8 cellular contexts compared by ENCODE assay signal in the genomic region with DNA sequence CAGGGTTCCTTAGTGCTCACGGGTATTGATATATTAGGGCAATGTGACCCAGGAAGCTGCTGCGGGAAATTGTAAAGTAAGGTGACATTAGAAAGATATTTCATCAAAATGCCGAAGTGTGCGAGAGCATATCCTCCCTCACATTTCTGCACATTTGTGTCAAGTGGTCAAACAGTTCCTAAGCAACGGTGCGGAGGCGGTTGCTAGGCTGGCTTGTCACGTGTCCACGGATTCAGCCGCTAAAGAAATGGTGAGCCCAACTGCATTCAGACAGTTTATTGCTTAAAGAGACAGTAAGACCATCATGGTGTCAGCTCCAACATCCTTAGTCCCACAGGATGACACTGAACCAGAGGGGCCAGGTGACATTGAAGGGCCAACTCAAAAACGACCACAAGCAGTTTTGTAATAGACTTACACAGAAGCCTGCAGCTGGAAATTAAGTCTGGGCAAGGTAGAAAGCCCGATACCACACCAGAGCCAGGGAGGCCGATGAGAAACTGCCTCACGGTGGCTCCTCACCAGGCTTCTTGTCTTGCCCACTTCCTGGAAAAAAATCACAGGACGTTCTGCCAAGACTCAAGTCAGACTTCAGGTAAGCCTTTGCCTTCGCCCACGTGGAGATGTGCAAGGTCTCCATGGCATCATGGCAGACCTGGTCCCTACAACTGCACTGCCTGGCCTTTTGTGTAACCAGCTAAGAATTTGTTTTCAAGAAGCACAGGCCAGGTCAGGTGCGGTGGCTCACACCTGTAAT. TPM values are rescaled to one million over a fixed set of nuclear protein-coding genes. Genes with fewer than 3 reads are reported as not detected.
A peak's percentile ranks its signal among the peaks of the same experiment; 100 is the strongest.
DNase-seq lines count a peak whose midpoint lies in the region; ATAC-seq, FAIRE-seq and TF ChIP-seq lines count a peak whose summit lies in the region.

No MANE protein-coding gene starts in this region.

- intact Hi-C loops in mammary epithelial cell (cut with micrococcal nuclease): no loop called here
- intact Hi-C loops in MCF 10A (cut with micrococcal nuclease): no loop called here

- H3K27me3 Mint-ChIP-seq in MCF 10A (ENCODE audit: insufficient read depth, unreplicated experiment) (peaks cover 28% of the 10 kb centered on the region), type B pancreatic cell (no peaks in the 10 kb centered on the region)

- TF ChIP-seq CTCF in mammary epithelial cell (conservative IDR thresholded peaks at IDR 0.05 in 1 of 2, IDR thresholded peaks at IDR 0.05 in 1 of 2; ENCODE audit: extremely low read depth in 1 of 2, insufficient read depth in 1 of 2, low read depth in 1 of 2, low read length in 2 of 2): no peak
- no peak for TF ChIP-seq CTCF in MCF 10A (IDR thresholded peaks at IDR 0.05; ENCODE audit: unreplicated experiment)
- no peak for TF ChIP-seq CTCF in fibroblast of villous mesenchyme (IDR thresholded peaks at IDR 0.05; ENCODE audit: insufficient read depth, low read depth, low read length)
- TF ChIP-seq CTCF in type B pancreatic cell (conservative IDR thresholded peaks at IDR 0.05): no peak
- no peak for TF ChIP-seq CTCF in D721Med (IDR thresholded peaks at IDR 0.05; ENCODE audit: insufficient read depth, missing control alignments)

- H3K9me3 Mint-ChIP-seq in MCF 10A (ENCODE audit: unreplicated experiment): no peaks in the 10 kb centered on the region
- H3K9me3 Mint-ChIP-seq in type B pancreatic cell: no peaks in the 10 kb centered on the region

- in situ Hi-C loops in mammary epithelial cell (cut with MboI; ENCODE audit: low sequenced_read_pairs in 2 of 2): no loop called here

- peak; percentile 47 for DNase-seq in mammary epithelial cell
- no peak for DNase-seq in MCF 10A (ENCODE audit: unreplicated experiment)
- peak; percentile 15 for DNase-seq in NCI-H748 treated with DMSO at 0.1 percent for 48 hours (lab: John Stamatoyannopoulos, UW)
- DNase-seq in fibroblast of villous mesenchyme (ENCODE audit: low read depth): peak; percentile 47
- DNase-seq in type B pancreatic cell (ENCODE audit: extremely low spot score, unreplicated experiment): no peak
- DNase-seq in D341Med (ENCODE audit: low spot score): no peak
- no peak for DNase-seq in D721Med (ENCODE audit: insufficient read length, low spot score)

- peak overlapping the region; percentile 54 for H2AFZ ChIP-seq in mammary epithelial cell (ENCODE audit: low read depth, low read length)

- no peaks in the 10 kb centered on the region for H3K4me1 ChIP-seq in mammary epithelial cell (ENCODE audit: insufficient read depth, low read length)

- H3K36me3 Mint-ChIP-seq in MCF 10A (ENCODE audit: insufficient read depth, unreplicated experiment) (no peaks in the 10 kb centered on the region), type B pancreatic cell (no peaks in the 10 kb centered on the region)

- WGBS in mammary epithelial cell (ENCODE audit: low coverage, missing lambda C conversion rate): 39% methylated on average over 18 of the region's 18 CpGs

- BruUV-seq in mammary epithelial cell (replicated peaks; lab: Mats Ljungman, UMichigan): no TSS peak
- no TSS peak for BruUV-seq in MCF 10A (replicated peaks; lab: Mats Ljungman, UMichigan)

- dilution Hi-C loops in mammary epithelial cell (cut with HindIII; ENCODE audit: low sequenced_read_pairs): no loop called here

- H3K4me2 ChIP-seq in mammary epithelial cell (ENCODE audit: insufficient read depth, low read depth, low read length): peak overlapping the region; percentile 34

- no peak for FAIRE-seq in D721Med (lab: Jason Lieb, UNC)

- no peak overlapping the region for H3K27ac Mint-ChIP-seq in MCF 10A (ENCODE audit: low read depth, unreplicated experiment)
- H3K27ac Mint-ChIP-seq in type B pancreatic cell: peak overlapping the region; percentile 41

- H3K36me3 ChIP-seq in mammary epithelial cell (ENCODE audit: insufficient read depth, low read length): no peaks in the 10 kb centered on the region

- H4K20me1 ChIP-seq in mammary epithelial cell (ENCODE audit: insufficient read depth, low read length): no peaks in the 10 kb centered on the region

- no peaks in the 10 kb centered on the region for H3K27me3 ChIP-seq in mammary epithelial cell (ENCODE audit: insufficient read depth, low read length)

- no peak overlapping the region for H3K9ac ChIP-seq in mammary epithelial cell (ENCODE audit: insufficient read depth, low read length)

- H3K4me3 ChIP-seq in mammary epithelial cell (replicated peaks in 1 of 3; ENCODE audit: insufficient read depth in 1 of 3, low read depth in 2 of 3, low read length in 3 of 3) (no peak overlapping the region), fibroblast of villous mesenchyme (ENCODE audit: low read depth, low read length) (no peak overlapping the region)

- H3K27ac ChIP-seq in mammary epithelial cell (ENCODE audit: insufficient read depth, low read depth, low read length): no peak overlapping the region

- H3K4me3 Mint-ChIP-seq in MCF 10A (ENCODE audit: unreplicated experiment) (no peak overlapping the region), type B pancreatic cell (no peak overlapping the region)

- CTCF ChIA-PET in mammary epithelial cell (lab: Charles Lee; ENCODE audit: low non-redundant PET) (no interaction called here), MCF 10A (lab: Yijun Ruan, JAX) (interaction anchor here (0.6 kb wide), 1 partner anchor 674 kb away, joined by 3 read pairs; no protein-coding TSS in a partner anchor)

- H3K9me3 ChIP-seq in mammary epithelial cell (replicated peaks; ENCODE audit: insufficient read depth, low read length): no peaks in the 10 kb centered on the region

- POLR2A ChIA-PET in MCF 10A (lab: Yijun Ruan, JAX): interaction anchor here (0.6 to 0.7 kb wide), 2 partner anchors 30 to 199 kb away, joined by 3 read pairs; no protein-coding TSS in a partner anchor

- H3K79me2 ChIP-seq in mammary epithelial cell (ENCODE audit: insufficient read depth, low read length): no peaks in the 10 kb centered on the region

- no peak for ATAC-seq in GM19452 (IDR thresholded peaks at IDR 0.05; ENCODE audit: unreplicated experiment)

- H3K4me1 Mint-ChIP-seq in MCF 10A (ENCODE audit: insufficient read depth, unreplicated experiment) (no peaks in the 10 kb centered on the region), type B pancreatic cell (ENCODE audit: unreplicated experiment) (peaks cover 10% of the 10 kb centered on the region)

RNA-seq across cellular contexts. Expression of gene USP11, which starts 50.4 kb away (rescaled TPM):
- 10 to 100 TPM; 23.7 to 27.3 TPM for total RNA-seq in mammary epithelial cell
- 14.2 TPM for polyA plus RNA-seq in mammary epithelial cell
- 71.7 TPM for polyA minus RNA-seq in mammary epithelial cell
- total RNA-seq in MCF 10A (2022): 19.9 and 20.3 TPM in 2 replicates
- 47.0 and 48.4 TPM in 2 replicates for total RNA-seq in fibroblast of villous mesenchyme
- total RNA-seq in type B pancreatic cell (ENCODE audit: low replicate concordance): 84.2 and 189 TPM in 2 replicates

Comparison
In these comparisons a context has a peak if more than half of its experiments do, and no peak if none do; other contexts are left out.
1. DNase-seq: peak in mammary epithelial cell (single experiment), NCI-H748 treated with DMSO at 0.1 percent for 48 hours (single experiment) and fibroblast of villous mesenchyme (single experiment); none in MCF 10A (single experiment), type B pancreatic cell (single experiment), D341Med (single experiment) and D721Med (single experiment).